In genomic region chr7:101870361-101871062, GRCh38 we compare ENCODE assay signal across 10 cellular contexts. TPM values are rescaled to one million over a fixed set of nuclear protein-coding genes. Genes with fewer than 3 reads are reported as not detected.
DNase-seq lines count a peak whose midpoint lies in the region; ATAC-seq, FAIRE-seq and TF ChIP-seq lines count a peak whose summit lies in the region.
"Had no signal": no experiment of that assay in that cellular context is flagged by ENCODE, and none has a peak within 500 bp of the region (broad histone marks: within the 10 kb centered on the region; RNA-seq: fewer than 3 reads in every experiment).

No MANE protein-coding gene starts in this region.

- TF ChIP-seq POLR2A in H1 (IDR thresholded peaks at IDR 0.05; ENCODE audit: control extremely low read depth in 1 of 2, low read depth in 2 of 2, low read length in 2 of 2): no peak

- peak overlapping the region; percentile 87; the same call in 1 of the 2 replicates for H2BK12ac ChIP-seq in H1 (ENCODE audit: low read depth, low read length)

- H3K4me3 ChIP-seq in H1 (ENCODE audit: extremely low read depth in 1 of 4, insufficient read depth in 2 of 4, low read depth in 3 of 4, low read length in 4 of 4): peak overlapping the region in 2 of 4 experiments; percentile 3 to 30; a peak in 1 of 8 replicates

- H3K56ac ChIP-seq in H1 (replicated peaks; ENCODE audit: insufficient read length, low read depth, low read length): no peak overlapping the region

- no peak overlapping the region for H4K91ac ChIP-seq in H1 (replicated peaks; ENCODE audit: insufficient read length, low read length)

- H3K27me3 Mint-ChIP-seq in T-helper 17 cell: no peaks in the 10 kb centered on the region
- H3K27me3 Mint-ChIP-seq in activated T-cell treated with anti-CD3 and anti-CD28 coated beads, Interleukin-2, amount 50 U/mL, for 72 hours (ENCODE audit: low read depth): no peaks in the 10 kb centered on the region
- H3K27me3 Mint-ChIP-seq: dendritic cell treated with granulocyte-macrophage colony-stimulating factor and Interleukin-4, amounts not matched to agents 40 ng/mL and 50 ng/mL, for 4 days had no signal

- H3K79me2 ChIP-seq in H1 (ENCODE audit: control insufficient read depth in 1 of 2, insufficient read depth in 2 of 2, low read length in 2 of 2): peaks cover 10 to 100% of the 10 kb centered on the region in 2 experiments

- H2BK5ac ChIP-seq in H1 (ENCODE audit: low read depth, low read length): peak overlapping the region; percentile 92

- H3K9me3 ChIP-seq in H1 (ENCODE audit: insufficient read depth in 2 of 2, low read depth in 1 of 2, low read length in 1 of 2) (no peaks in the 10 kb centered on the region), T-helper 17 cell (ENCODE audit: control insufficient read depth, low read length, poor library complexity, severe bottlenecking) (no peaks in the 10 kb centered on the region)

- TF ChIP-seq EP300 in H1 (IDR thresholded peaks at IDR 0.05; ENCODE audit: borderline replicate concordance in 1 of 2, low read depth in 2 of 2, low read length in 2 of 2): no peak

- no peak overlapping the region for H2AFZ ChIP-seq in H1 (ENCODE audit: low read length)

- no peak overlapping the region for H2BK15ac ChIP-seq in H1 (ENCODE audit: low read length)

- POLR2A ChIA-PET in H1 (lab: Charles Lee; ENCODE audit: partially characterized antibody): interaction anchor here (1.0 to 1.7 kb wide), 4 partner anchors 10 to 127 kb away, joined by 3 to 7 read pairs (median 5); no protein-coding TSS in a partner anchor

- ATAC-seq in omental fat pad (ENCODE audit: low FRiP score) (peak; percentile 41), T-helper 17 cell (no peak)
- ATAC-seq in activated T-cell treated with anti-CD3 and anti-CD28 coated beads, Interleukin-2, amount 50 U/mL, for 72 hours (replicated peaks in 1 of 2): no peak
- ATAC-seq: activated CD4-positive, CD25-positive, alpha-beta regulatory T cell treated with anti-CD3 and anti-CD28 coated beads, Interleukin-2, amount 50 U/mL, for 24 hours had no signal

- no peaks in the 10 kb centered on the region; a peak in 1 of 8 replicates for H3K36me3 ChIP-seq in H1 (ENCODE audit: control insufficient read depth in 2 of 4, insufficient read depth in 4 of 4, low read length in 3 of 4)

- peak overlapping the region; percentile 38 for H4K5ac ChIP-seq in H1 (ENCODE audit: insufficient read length, low read depth, low read length)

- no peak overlapping the region for H4K8ac ChIP-seq in H1 (ENCODE audit: extremely low read depth, insufficient read depth, low read length)

- CTCF ChIA-PET in H1 (lab: Charles Lee; ENCODE audit: partially characterized antibody): interaction anchor here (0.6 to 2.3 kb wide), 20 partner anchors 7 to 589 kb away, joined by 3 to 12 read pairs (median 3); no protein-coding TSS in a partner anchor

- 0 out of 2 replicates have a peak overlapping the region, but pooled peaks have one; percentile 79 for H2AK5ac ChIP-seq in H1 (ENCODE audit: low read depth, low read length)

- H3K27me3 ChIP-seq in H1 (replicated peaks in 1 of 4; ENCODE audit: control insufficient read depth in 3 of 4, extremely low read depth in 1 of 4, insufficient read depth in 3 of 4, low read length in 3 of 4): no peaks in the 10 kb centered on the region

- WGBS in H1 (ENCODE audit: extremely low coverage in 1 of 2, insufficient coverage in 1 of 2, insufficient read length in 1 of 2, insufficient replicate concordance in 2 of 2, low coverage in 1 of 2, low lambda C conversion rate in 2 of 2, missing lambda C conversion rate in 1 of 2), 2 experiments: 61% methylated on average over 12 of the region's 12 CpGs; no CpG with 5 or more reads in 1 of the 2 experiments

- H4K20me1 ChIP-seq in H1 (replicated peaks in 1 of 2; ENCODE audit: control insufficient read depth in 1 of 2, insufficient read depth in 2 of 2, low read length in 2 of 2): peaks cover 19 to 24% of the 10 kb centered on the region in 2 experiments

- no peaks in the 10 kb centered on the region for H3K9me3 Mint-ChIP-seq in activated T-cell treated with anti-CD3 and anti-CD28 coated beads, Interleukin-2, amount 50 U/mL, for 72 hours
- H3K9me3 Mint-ChIP-seq: dendritic cell treated with granulocyte-macrophage colony-stimulating factor and Interleukin-4, amounts not matched to agents 40 ng/mL and 50 ng/mL, for 4 days had no signal

- H3K18ac ChIP-seq in H1 (ENCODE audit: extremely low read depth, low read length): peak overlapping the region; percentile 75; the same call in 1 of the 2 replicates

- peak overlapping the region; percentile 66; the same call in 1 of the 2 replicates for H3K27ac ChIP-seq in H1 (ENCODE audit: low read depth, low read length)

- no peak overlapping the region for H3K9ac ChIP-seq in H1 (replicated peaks in 1 of 4; ENCODE audit: extremely low read depth in 1 of 4, low read depth in 3 of 4, low read length in 3 of 4)

- peak; percentile 50 to 65 for TF ChIP-seq RAD21 in H1 (IDR thresholded peaks at IDR 0.05 in 1 of 2, conservative IDR thresholded peaks at IDR 0.05 in 1 of 2; ENCODE audit: low read depth in 2 of 2, low read length in 2 of 2)

- peak; percentile 53 to 77 (median 67) for TF ChIP-seq CTCF in H1 (IDR thresholded peaks at IDR 0.05; ENCODE audit: control extremely low read depth in 1 of 3, insufficient read depth in 1 of 3, low read depth in 1 of 3, low read length in 3 of 3)
- no peak for TF ChIP-seq CTCF in omental fat pad (IDR thresholded peaks at IDR 0.05)

- H3K4me1 Mint-ChIP-seq in T-helper 17 cell: peaks cover 18% of the 10 kb centered on the region
- peaks cover 22% of the 10 kb centered on the region for H3K4me1 Mint-ChIP-seq in activated T-cell treated with anti-CD3 and anti-CD28 coated beads, Interleukin-2, amount 50 U/mL, for 72 hours (ENCODE audit: low read depth)

- DNase-seq in G401 (ENCODE audit: low spot score) (peak; percentile 45), NCI-H1048 (lab: John Stamatoyannopoulos, UW) (peak; percentile 40), H1 (ENCODE audit: low read depth in 1 of 2, low spot score in 2 of 2) (no peak), omental fat pad (ENCODE audit: low spot score) (no peak), T-helper 17 cell (no peak), ACHN (no peak)
- DNase-seq in activated T-cell treated with anti-CD3 and anti-CD28 coated beads, Interleukin-2, amount 50 U/mL, for 72 hours: no peak
- DNase-seq in activated CD4-positive, CD25-positive, alpha-beta regulatory T cell (lab: John Stamatoyannopoulos, UW): no peak

- H3K4ac ChIP-seq in H1 (replicated peaks; ENCODE audit: insufficient read length, low read depth, low read length): no peak overlapping the region

- H2BK120ac ChIP-seq in H1 (replicated peaks; ENCODE audit: low read depth, low read length): no peak overlapping the region

- H3K14ac ChIP-seq in H1 (ENCODE audit: insufficient read length): no peak overlapping the region

- no peak for FAIRE-seq in H1 (lab: Jason Lieb, UNC)

- H3K4me2 ChIP-seq in H1 (ENCODE audit: insufficient read depth in 1 of 2, low read depth in 2 of 2, low read length in 2 of 2): peak overlapping the region; percentile 27 to 69

- H3K27ac Mint-ChIP-seq in T-helper 17 cell: no peak overlapping the region
- H3K27ac Mint-ChIP-seq in activated T-cell treated with anti-CD3 and anti-CD28 coated beads, Interleukin-2, amount 50 U/mL, for 72 hours: no peak overlapping the region
- H3K27ac Mint-ChIP-seq: dendritic cell treated with granulocyte-macrophage colony-stimulating factor and Interleukin-4, amounts not matched to agents 40 ng/mL and 50 ng/mL, for 4 days had no signal

- H3K4me1 ChIP-seq in H1 (replicated peaks in 1 of 4; ENCODE audit: control insufficient read depth in 3 of 4, insufficient read depth in 4 of 4, low read length in 3 of 4): peaks cover 10 to 37% (median 28%) of the 10 kb centered on the region in 4 experiments

- H3K4me3 Mint-ChIP-seq in T-helper 17 cell: no peak overlapping the region
- no peak overlapping the region for H3K4me3 Mint-ChIP-seq in activated T-cell treated with anti-CD3 and anti-CD28 coated beads, Interleukin-2, amount 50 U/mL, for 72 hours
- H3K4me3 Mint-ChIP-seq: dendritic cell treated with granulocyte-macrophage colony-stimulating factor and Interleukin-4, amounts not matched to agents 40 ng/mL and 50 ng/mL, for 4 days had no signal

- in situ Hi-C loops in G401 (cut with HindIII; ENCODE audit: low sequenced_read_pairs): no loop called here
- in situ Hi-C loops in ACHN (cut with HindIII; ENCODE audit: low pct_ligation_motif_present, low pct_unique_long_range_greater_than_20kb, low sequenced_read_pairs): no loop called here

- H3K36me3 Mint-ChIP-seq in T-helper 17 cell (ENCODE audit: low read depth): no peaks in the 10 kb centered on the region
- no peaks in the 10 kb centered on the region for H3K36me3 Mint-ChIP-seq in activated T-cell treated with anti-CD3 and anti-CD28 coated beads, Interleukin-2, amount 50 U/mL, for 72 hours (ENCODE audit: insufficient read depth in 2 of 2)

- H3K23me2 ChIP-seq in H1 (ENCODE audit: low read depth, low read length): 0 out of 2 replicates have a peak, but pooled peaks cover 6% of the 10 kb centered on the region

- no peak overlapping the region; the same call in 1 of the 2 replicates for H2BK20ac ChIP-seq in H1 (ENCODE audit: low read length)

- H3K79me1 ChIP-seq in H1 (ENCODE audit: low read depth, low read length): peaks cover 24% of the 10 kb centered on the region

- no peak overlapping the region for H3K23ac ChIP-seq in H1 (ENCODE audit: insufficient read length)

RNA-seq across cellular contexts. Expression of gene CUX1, which starts 53.1 kb away (rescaled TPM):
- 18.0 and 23.2 TPM in 2 replicates for total RNA-seq in G401 (2014; rRNA removed; shearing (Covaris generic))
- total RNA-seq in H1 (2021; fragmentation: NEBNext Ultra II Directional; extraction: Animal tissue kit (Norgen Biotek cat#: 25700)): 53.8 and 65.9 TPM in 2 replicates
- 21.6 and 33.1 TPM in 2 replicates for polyA plus RNA-seq in H1 (2011; rRNA removed)
- 17.0 TPM for polyA plus RNA-seq in H1 (2011; cell fraction: cytosol; rRNA removed)
- polyA plus RNA-seq in H1 (2011; cell fraction: nucleus; rRNA removed): 36.0 TPM
- 21.0 to 31.0 TPM (median 29.1 TPM) in 4 replicates for polyA plus RNA-seq in H1 (2012, experiment 1 of 2)
- polyA plus RNA-seq in H1 (2012, experiment 2 of 2): 18.8 TPM
- 32.6 TPM for polyA plus RNA-seq in H1 (2013, experiment 1 of 2)
- 35.1 TPM for polyA plus RNA-seq in H1 (2013, experiment 2 of 2)
- polyA minus RNA-seq in H1 (2011; rRNA and poly(A)+ RNA removed): 34.6 and 44.1 TPM in 2 replicates
- 30.0 TPM for polyA minus RNA-seq in H1 (2011; cell fraction: cytosol; rRNA and poly(A)+ RNA removed)
- polyA minus RNA-seq in H1 (2011; cell fraction: nucleus; rRNA and poly(A)+ RNA removed): 71.2 TPM
- total RNA-seq in omental fat pad (100 to 1,000 TPM in 1 of 4 donors, 10 to 100 TPM in 3; 67.6 to 141 (median 75.7) TPM), T-helper 17 cell (10 to 100 TPM; 35.6 to 52.8 TPM)
- 10 to 100 TPM; 24.7 to 26.2 TPM for total RNA-seq in activated T-cell treated with anti-CD3 and anti-CD28 coated beads, Interleukin-2, amount 50 U/mL, for 72 hours

Comparison
In these comparisons a context has a peak if more than half of its experiments do, and no peak if none do; other contexts are left out.
1. DNase-seq: peak in G401 (single experiment) and NCI-H1048 (single experiment); none in H1 (0 of 2), omental fat pad (single experiment), T-helper 17 cell (0 of 3), activated T-cell treated with anti-CD3 and anti-CD28 coated beads, Interleukin-2, amount 50 U/mL, for 72 hours (0 of 2), ACHN (single experiment) and activated CD4-positive, CD25-positive, alpha-beta regulatory T cell (0 of 4).
2. CTCF ChIP-seq: peak in H1 (3 of 3); none in omental fat pad (0 of 3).